ENCODE assay signal across 22 cellular contexts in the genomic region with DNA sequence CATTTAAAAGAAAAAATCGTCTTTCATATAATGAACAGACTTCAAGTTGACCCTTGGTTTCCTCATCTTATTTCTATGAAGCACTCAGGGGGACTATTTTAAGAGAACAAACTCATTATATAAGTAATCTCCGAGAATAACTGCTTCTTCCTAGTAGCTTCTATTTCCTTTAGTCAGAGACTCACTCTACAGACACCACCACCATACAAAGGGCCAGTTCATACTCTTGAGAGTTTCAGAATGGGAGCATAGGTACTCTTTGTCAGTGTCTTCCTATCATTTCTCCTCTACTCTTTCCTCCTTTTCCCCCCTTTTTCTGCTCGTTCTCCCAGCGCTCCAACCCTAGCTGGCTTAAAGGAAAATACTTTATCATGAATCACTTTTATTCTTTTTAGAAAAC.
"Had no signal": no experiment of that assay in that cellular context is flagged by ENCODE, and none has a peak within 500 bp of the region (broad histone marks: within the 10 kb centered on the region; RNA-seq: fewer than 3 reads in every experiment).

No MANE protein-coding gene starts in this region.

- ATAC-seq: left cardiac atrium; left colon; left lobe of liver; left lung; left ventricle myocardium superior; lower lobe of right lung; mucosa of descending colon; naive thymus-derived CD4-positive, alpha-beta T cell had no signal

- H3K9me3 Mint-ChIP-seq: immature natural killer cell, memory B cell had no signal

- H3K27me3 Mint-ChIP-seq: memory B cell; naive B cell; naive thymus-derived CD4-positive, alpha-beta T cell had no signal

- H3K4me3 Mint-ChIP-seq: immature natural killer cell; memory B cell; mesothelial cell of epicardium; naive B cell; naive thymus-derived CD4-positive, alpha-beta T cell had no signal

- DNase-seq: hippocampal formation; hypothalamus; immature natural killer cell; islet precursor cell; kidney; kidney glomerular epithelial cell; left cardiac atrium; left colon; left lung; left ventricle myocardium inferior; left ventricle myocardium superior; lower lobe of right lung; mammary epithelial cell; mesenchymal stem cell; mesendoderm; midbrain; mucosa of descending colon; naive B cell; naive thymus-derived CD4-positive, alpha-beta T cell had no signal

- H3K27ac Mint-ChIP-seq: immature natural killer cell, memory B cell, naive B cell had no signal
